Comparison of ENCODE assay signal across 8 cellular contexts in genomic region chr12:117189725-117190209, GRCh38. TPM values are rescaled to one million over a fixed set of nuclear protein-coding genes. Genes with fewer than 3 reads are reported as not detected.
A peak's percentile ranks its signal among the peaks of the same experiment; 100 is the strongest.
DNase-seq lines count a peak whose midpoint lies in the region; ATAC-seq and TF ChIP-seq lines count a peak whose summit lies in the region.

No MANE protein-coding gene starts in this region.

- no peaks in the 10 kb centered on the region for H3K27me3 ChIP-seq in adipocyte (replicated peaks; ENCODE audit: control insufficient read depth, insufficient read depth, low read length)
- H3K27me3 ChIP-seq in right atrium auricular region = no peaks in the 10 kb centered on the region
- no peaks in the 10 kb centered on the region for H3K27me3 ChIP-seq in psoas muscle (ENCODE audit: insufficient read depth in 3 of 3, low read length in 2 of 3)

- peak; percentile 36 for ATAC-seq in GM19023 (IDR thresholded peaks at IDR 0.05; ENCODE audit: unreplicated experiment)
- ATAC-seq in HG03108 (IDR thresholded peaks at IDR 0.05; ENCODE audit: unreplicated experiment) = peak; percentile 23
- peak in 1 of 4 donors; percentile 32 for ATAC-seq in psoas muscle

- H3K4me1 ChIP-seq in adipocyte (ENCODE audit: control insufficient read depth, insufficient read depth, low read length) = peaks cover 22% of the 10 kb centered on the region
- peaks cover 0 to 17% of the 10 kb centered on the region in 2 donors for H3K4me1 ChIP-seq in right atrium auricular region
- H3K4me1 ChIP-seq in psoas muscle = peaks cover 14% of the 10 kb centered on the region

- TF ChIP-seq CTCF in right atrium auricular region (IDR thresholded peaks at IDR 0.05) (no peak), psoas muscle (IDR thresholded peaks at IDR 0.05) (no peak)

- H3K9me3 ChIP-seq in adipocyte (ENCODE audit: control insufficient read depth, low read length) (no peaks in the 10 kb centered on the region), right atrium auricular region (no peaks in the 10 kb centered on the region), psoas muscle (peaks cover 4% of the 10 kb centered on the region)

- 0 to 2% (median 1%) methylated on average over 47 to 52 of the region's 52 CpGs for WGBS in psoas muscle, 3 donors

- intact Hi-C loops in psoas muscle (cut with DNase I) = no loop called here

- H3K36me3 ChIP-seq in adipocyte (ENCODE audit: control insufficient read depth, insufficient read depth, low read length, severe bottlenecking) = peaks cover 14% of the 10 kb centered on the region
- H3K36me3 ChIP-seq in right atrium auricular region = peaks cover 16% of the 10 kb centered on the region
- H3K36me3 ChIP-seq in psoas muscle (ENCODE audit: insufficient read depth in 1 of 2, low read depth in 1 of 2) = peaks cover 0 to 34% of the 10 kb centered on the region in 2 donors

- peak overlapping the region; percentile 80 to 86 for H3K27ac ChIP-seq in right atrium auricular region
- H3K27ac ChIP-seq in psoas muscle = peak overlapping the region; percentile 80

- H3K9ac ChIP-seq in adipocyte (ENCODE audit: low read length) = peak overlapping the region; percentile 83

- DNase-seq in Ammon's horn (ENCODE audit: low spot score) = peak; percentile 29
- peak; percentile 58 for DNase-seq in RPMI8226
- peak; percentile 67 for DNase-seq in adipocyte (ENCODE audit: low read depth)
- DNase-seq in right atrium auricular region (ENCODE audit: low spot score) = no peak
- peak; percentile 31 to 55 for DNase-seq in psoas muscle
- DNase-seq in SKM-1 treated with dmso at 0.1 percent for 144 hours (lab: John Stamatoyannopoulos, UW; ENCODE audit: unreplicated experiment) = no peak

- H3K4me3 ChIP-seq in adipocyte (ENCODE audit: low read length) (peak overlapping the region; percentile 93), right atrium auricular region (peak overlapping the region; percentile 81 to 85), psoas muscle (peak overlapping the region; percentile 90)

RNA-seq across cellular contexts. Expression of gene FBXO21, which starts 0.5 kb away (rescaled TPM):
- total RNA-seq in right atrium auricular region (10 to 100 TPM; 43.5 to 77.9 TPM), psoas muscle (10 to 100 TPM; 19.4 to 38.8 (median 25.1) TPM)
- 10 to 100 TPM in 1 of 3 donors, 1 to 10 TPM in 2; 6.9 to 19.9 (median 7.4) TPM for polyA plus RNA-seq in psoas muscle

Comparison
In these comparisons a context has a peak if more than half of its experiments do, and no peak if none do; other contexts are left out.
1. DNase-seq: peak in Ammon's horn (single experiment), RPMI8226 (single experiment), adipocyte (single experiment) and psoas muscle (2 of 2); none in right atrium auricular region (single experiment) and SKM-1 treated with dmso at 0.1 percent for 144 hours (single experiment).
2. Peak in every context shown above with its lines, with median percentiles within 50 percentile points of each other: H3K4me3 ChIP-seq.